Comparison of ENCODE assay signal across 8 cellular contexts in the genomic region with DNA sequence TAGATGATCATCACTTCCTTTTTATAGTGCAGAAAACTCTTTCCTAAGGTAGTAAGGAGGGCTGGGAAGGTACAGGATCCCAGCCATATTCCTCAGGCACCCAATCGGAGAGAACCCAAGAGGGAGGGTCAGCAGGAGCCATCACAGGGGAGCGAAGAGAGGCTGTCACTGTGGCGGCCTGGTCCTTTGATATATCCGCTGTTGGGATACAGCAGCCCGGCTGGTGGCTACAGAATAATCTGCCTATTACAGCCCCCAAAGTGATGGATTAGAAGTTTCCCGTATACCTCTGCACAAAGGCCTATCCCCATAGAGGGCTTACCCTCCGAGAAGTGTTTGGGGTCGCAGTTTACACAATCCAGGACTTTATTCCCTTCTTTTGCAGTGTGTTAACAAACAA. TPM values are rescaled to one million over a fixed set of nuclear protein-coding genes. Genes with fewer than 3 reads are reported as not detected.
A peak's percentile ranks its signal among the peaks of the same experiment; 100 is the strongest.
DNase-seq lines count a peak whose midpoint lies in the region; ATAC-seq and TF ChIP-seq lines count a peak whose summit lies in the region.

No MANE protein-coding gene starts in this region.

- no peak overlapping the region for H3K9ac ChIP-seq in HUES6 (ENCODE audit: low read length)
- H3K9ac ChIP-seq in colonic mucosa (ENCODE audit: low read depth in 2 of 2, low read length in 2 of 2), result no peak overlapping the region

- peak overlapping the region; percentile 99 for H3K4me3 Mint-ChIP-seq in neural crest cell

- in situ Hi-C loops in KBM-7 (cut with MboI; ENCODE audit: low pct_unique_long_range_greater_than_20kb, low sequenced_read_pairs), result no loop called here

- H3K4me1 Mint-ChIP-seq in neural crest cell, result peaks cover 43% of the 10 kb centered on the region

- TF ChIP-seq CTCF in GM06990 (IDR thresholded peaks at IDR 0.05; ENCODE audit: insufficient read depth, low read length, poor library complexity, severe bottlenecking), result no peak
- no peak for TF ChIP-seq CTCF in colonic mucosa (IDR thresholded peaks at IDR 0.05)
- TF ChIP-seq CTCF in neural crest cell (conservative IDR thresholded peaks at IDR 0.05), result no peak
- no peak for TF ChIP-seq CTCF in left lung (IDR thresholded peaks at IDR 0.05)

- H3K36me3 ChIP-seq in GM06990 (ENCODE audit: control insufficient read depth, insufficient read depth, low read length), result no peaks in the 10 kb centered on the region
- H3K36me3 ChIP-seq in HUES6 (ENCODE audit: control insufficient read depth, insufficient read depth, low read length), result no peaks in the 10 kb centered on the region
- no peaks in the 10 kb centered on the region for H3K36me3 ChIP-seq in colonic mucosa
- H3K36me3 ChIP-seq in left lung, result no peaks in the 10 kb centered on the region

- H3K27ac ChIP-seq in HUES6 (ENCODE audit: low read depth, low read length) (no peak overlapping the region), colonic mucosa (no peak overlapping the region), left lung (peak overlapping the region in 1 of 2 donors; percentile 86)

- H3K27me3 Mint-ChIP-seq in neural crest cell (ENCODE audit: low read depth), result peaks cover 45% of the 10 kb centered on the region

- ATAC-seq in left lung, result no peak
- ATAC-seq in HG03135 (IDR thresholded peaks at IDR 0.05; ENCODE audit: unreplicated experiment), result no peak

- H3K9me3 ChIP-seq in HUES6 (ENCODE audit: control insufficient read depth, insufficient read depth, low read depth, low read length), result no peaks in the 10 kb centered on the region
- no peaks in the 10 kb centered on the region for H3K9me3 ChIP-seq in colonic mucosa
- no peaks in the 10 kb centered on the region for H3K9me3 ChIP-seq in left lung

- peak; percentile 31 for DNase-seq in GM06990 (ENCODE audit: extremely low read depth, insufficient read length)
- DNase-seq in colonic mucosa, result no peak
- no peak for DNase-seq in neural crest cell (ENCODE audit: low read depth, low spot score)
- no peak for DNase-seq in left lung
- DNase-seq in KBM-7, result no peak
- DNase-seq in NCI-H345 treated with DMSO at 0.1 percent for 48 hours (lab: John Stamatoyannopoulos, UW; ENCODE audit: unreplicated experiment), result no peak

- H3K4me1 ChIP-seq in HUES6 (ENCODE audit: control insufficient read depth, insufficient read depth, low read length) (no peaks in the 10 kb centered on the region), colonic mucosa (no peaks in the 10 kb centered on the region), left lung (peaks cover 0 to 44% of the 10 kb centered on the region in 2 donors)

- H3K27ac Mint-ChIP-seq in neural crest cell (ENCODE audit: unreplicated experiment), result peak overlapping the region; percentile 95

- no peaks in the 10 kb centered on the region for H3K27me3 ChIP-seq in GM06990 (replicated peaks; ENCODE audit: control insufficient read depth, insufficient read depth, low read length)
- H3K27me3 ChIP-seq in HUES6 (ENCODE audit: control insufficient read depth, insufficient read depth, low read length), result no peaks in the 10 kb centered on the region
- H3K27me3 ChIP-seq in colonic mucosa, result no peaks in the 10 kb centered on the region
- H3K27me3 ChIP-seq in left lung, result peaks cover 0 to 25% of the 10 kb centered on the region in 2 donors

- H3K4me3 ChIP-seq in GM06990 (replicated peaks; ENCODE audit: low read depth, low read length) (no peak overlapping the region), HUES6 (ENCODE audit: low read depth, low read length) (peak overlapping the region; percentile 90), colonic mucosa (peak overlapping the region; percentile 65), left lung (peak overlapping the region in 1 of 2 donors; percentile 88)

- H3K9me3 Mint-ChIP-seq in neural crest cell, result peaks cover 2% of the 10 kb centered on the region

- H3K36me3 Mint-ChIP-seq in neural crest cell (ENCODE audit: low read depth), result peaks cover 8% of the 10 kb centered on the region

- intact Hi-C loops in colonic mucosa (cut with DNase I) (loop anchor here (10.0 kb wide), 1 partner anchor 55 kb away; a partner anchor contains a TSS), left lung (cut with DNase I) (no loop called here)

RNA-seq across cellular contexts. Expression of a gene that starts 48.5 kb away (rescaled TPM):
- total RNA-seq in colonic mucosa (not detected), neural crest cell (not detected in 2 replicates), left lung (not detected)

RNA-seq across cellular contexts. Expression of a gene that starts 55.7 kb away (rescaled TPM):
- 10 to 100 TPM; 57.1 to 64.7 TPM for total RNA-seq in colonic mucosa
- total RNA-seq in neural crest cell, result 30.0 and 30.5 TPM in 2 replicates
- 10 to 100 TPM; 39.4 to 40.8 TPM for total RNA-seq in left lung

RNA-seq across cellular contexts. Expression of a gene that starts 56.5 kb away (rescaled TPM):
- total RNA-seq in colonic mucosa, result not detected
- total RNA-seq in neural crest cell, result not detected in 2 replicates
- total RNA-seq in left lung, result not detected
